ENCODE assay signal across 10 cellular contexts in genomic region chr1:41023279-41023990, GRCh38. TPM values are rescaled to one million over a fixed set of nuclear protein-coding genes. Genes with fewer than 3 reads are reported as not detected.
DNase-seq lines count a peak whose midpoint lies in the region; ATAC-seq and TF ChIP-seq lines count a peak whose summit lies in the region.
"Had no signal": no experiment of that assay in that cellular context is flagged by ENCODE, and none has a peak within 500 bp of the region (broad histone marks: within the 10 kb centered on the region; RNA-seq: fewer than 3 reads in every experiment).

No MANE protein-coding gene starts in this region.

- POLR2A ChIA-PET in HCT116 (lab: Charles Lee): no interaction called here

- H2AFZ ChIP-seq in HCT116 (ENCODE audit: low read depth, low read length, poor library complexity, severe bottlenecking): no peak overlapping the region

- in situ Hi-C loops in gastrocnemius medialis (cut with MboI; ENCODE audit: low sequenced_read_pairs in 4 of 4): no loop called here

- no peaks in the 10 kb centered on the region for H3K9me3 ChIP-seq in HCT116 (ENCODE audit: control insufficient read depth in 1 of 2, insufficient read depth in 1 of 2, low read depth in 1 of 2, low read length in 2 of 2)
- H3K9me3 ChIP-seq in adipocyte (ENCODE audit: control insufficient read depth, low read length): no peaks in the 10 kb centered on the region
- no peaks in the 10 kb centered on the region for H3K9me3 ChIP-seq in gastrocnemius medialis
- H3K9me3 ChIP-seq in stomach: no peaks in the 10 kb centered on the region

- no peak overlapping the region for H3K27ac ChIP-seq in HCT116 (ENCODE audit: low read depth, low read length)
- H3K27ac ChIP-seq in gastrocnemius medialis: no peak overlapping the region
- H3K27ac ChIP-seq in stomach: no peak overlapping the region

- no peaks in the 10 kb centered on the region for H3K79me2 ChIP-seq in HCT116 (ENCODE audit: insufficient read depth, low read length)

- H3K4me3 ChIP-seq in HCT116 (replicated peaks in 1 of 2; ENCODE audit: low read depth in 1 of 2, low read length in 2 of 2) (no peak overlapping the region), adipocyte (ENCODE audit: low read length) (no peak overlapping the region), gastrocnemius medialis (no peak overlapping the region), stomach (no peak overlapping the region)

- H3K9me2 ChIP-seq in HCT116 (ENCODE audit: insufficient read depth): no peaks in the 10 kb centered on the region

- no peaks in the 10 kb centered on the region for H4K20me1 ChIP-seq in HCT116 (ENCODE audit: insufficient read depth)

- peak in 2 of 3 experiments; percentile 25 to 45; a peak in 3 of 6 replicates for TF ChIP-seq CTCF in HCT116 (IDR thresholded peaks at IDR 0.05 in 2 of 3, conservative IDR thresholded peaks at IDR 0.05 in 1 of 3; ENCODE audit: borderline replicate concordance in 1 of 3, insufficient read depth in 1 of 3, low read depth in 2 of 3, low read length in 2 of 3)
- no peak for TF ChIP-seq CTCF in gastrocnemius medialis (IDR thresholded peaks at IDR 0.05 in 4 of 5, conservative IDR thresholded peaks at IDR 0.05 in 1 of 5)
- no peak for TF ChIP-seq CTCF in stomach (IDR thresholded peaks at IDR 0.05)

- no peak for TF ChIP-seq EP300 in stomach (IDR thresholded peaks at IDR 0.05)

- peak; percentile 37 for ATAC-seq in HCT116
- no peak for ATAC-seq in GM21447 (IDR thresholded peaks at IDR 0.05; ENCODE audit: unreplicated experiment)
- ATAC-seq in gastrocnemius medialis: no peak
- ATAC-seq: sciatic nerve had no signal

- intact Hi-C loops in HCT116 (cut with micrococcal nuclease): no loop called here
- intact Hi-C loops in gastrocnemius medialis (cut with DNase I; ENCODE audit: low total_unique reads): no loop called here
- intact Hi-C loops in stomach (cut with DNase I; ENCODE audit: low total_unique reads): no loop called here

- BruUV-seq in HCT116 (replicated peaks; lab: Mats Ljungman, UMichigan): no TSS peak

- WGBS in stomach, 5 donors: 86 to 93% (median 89%) methylated on average over 4 to 5 of the region's 5 CpGs

- H3K27me3 ChIP-seq in HCT116 (ENCODE audit: insufficient read depth, low read length): no peaks in the 10 kb centered on the region
- no peaks in the 10 kb centered on the region for H3K27me3 ChIP-seq in adipocyte (replicated peaks; ENCODE audit: control insufficient read depth, insufficient read depth, low read length)
- no peaks in the 10 kb centered on the region for H3K27me3 ChIP-seq in gastrocnemius medialis
- H3K27me3 ChIP-seq in stomach: no peaks in the 10 kb centered on the region

- H3K4me1 ChIP-seq in HCT116 (ENCODE audit: control insufficient read depth in 1 of 2, insufficient read depth in 2 of 2, low read length in 2 of 2) (no peaks in the 10 kb centered on the region), adipocyte (ENCODE audit: control insufficient read depth, insufficient read depth, low read length) (no peaks in the 10 kb centered on the region), gastrocnemius medialis (no peaks in the 10 kb centered on the region), stomach (peaks cover 0 to 17% (median 10%) of the 10 kb centered on the region in 4 donors)

- CTCF ChIA-PET in HCT116 (lab: Charles Lee): interaction anchor here (0.7 kb wide), 1 partner anchor 100 kb away, joined by 4 read pairs; no protein-coding TSS in a partner anchor

- H3K9ac ChIP-seq in HCT116 (ENCODE audit: low read length): no peak overlapping the region
- H3K9ac ChIP-seq in adipocyte (ENCODE audit: low read length): no peak overlapping the region

- RAD21 ChIA-PET in HCT116 (lab: Charles Lee; ENCODE audit: low non-redundant PET in 1 of 2, low total read pairs in 2 of 2, uncharacterized antibody in 2 of 2, unreplicated experiment in 2 of 2): no interaction called here

- peak; percentile 60 for DNase-seq in AG20443 (ENCODE audit: low spot score)
- DNase-seq in HCT116 (ENCODE audit: low read depth, low spot score): no peak
- DNase-seq in adipocyte (ENCODE audit: low read depth): peak; percentile 19
- peak; percentile 16 for DNase-seq in left kidney (ENCODE audit: low read depth, low spot score)
- DNase-seq in gastrocnemius medialis: no peak
- DNase-seq in stomach: no peak
- DNase-seq in Kasumi-1 (lab: John Stamatoyannopoulos, UW): no peak
- DNase-seq: MV-4-11 had no signal

- H3K36me3 ChIP-seq in HCT116 (ENCODE audit: control insufficient read depth in 1 of 2, insufficient read depth in 2 of 2, low read length in 2 of 2) (peaks cover 5 to 8% of the 10 kb centered on the region in 2 experiments; a peak in 3 of 4 replicates), adipocyte (ENCODE audit: control insufficient read depth, insufficient read depth, low read length, severe bottlenecking) (peaks cover 16% of the 10 kb centered on the region), gastrocnemius medialis (peaks cover 0 to 10% of the 10 kb centered on the region in 2 donors), stomach (peaks cover 6 to 50% (median 43%) of the 10 kb centered on the region in 4 donors)

- TF ChIP-seq RAD21 in HCT116 (IDR thresholded peaks at IDR 0.05; ENCODE audit: low read depth): peak; percentile 21; the same call in 1 of the 2 replicates

- TF ChIP-seq POLR2A in HCT116 (IDR thresholded peaks at IDR 0.05; ENCODE audit: borderline replicate concordance, extremely low read depth, insufficient read depth, insufficient read length) (no peak), gastrocnemius medialis (IDR thresholded peaks at IDR 0.05) (no peak), stomach (IDR thresholded peaks at IDR 0.05) (no peak)

- H3K4me2 ChIP-seq in HCT116 (ENCODE audit: low read length): no peak overlapping the region

TF ChIP-seq in HCT116, 20 proteins besides CTCF, POLR2A, EP300 and RAD21:
- TF ChIP-seq YY1 (IDR thresholded peaks at IDR 0.05; ENCODE audit: extremely low read depth, insufficient replicate concordance, low read depth, low read length) (no peak), ELF1 (IDR thresholded peaks at IDR 0.05; ENCODE audit: borderline replicate concordance, low read depth) (no peak), ZNF274 (IDR thresholded peaks at IDR 0.05; ENCODE audit: low read depth, low read length) (no peak), CBX3 (IDR thresholded peaks at IDR 0.05; ENCODE audit: low read depth) (no peak), JUND (IDR thresholded peaks at IDR 0.05) (no peak)
- TF ChIP-seq, protein P1, sequence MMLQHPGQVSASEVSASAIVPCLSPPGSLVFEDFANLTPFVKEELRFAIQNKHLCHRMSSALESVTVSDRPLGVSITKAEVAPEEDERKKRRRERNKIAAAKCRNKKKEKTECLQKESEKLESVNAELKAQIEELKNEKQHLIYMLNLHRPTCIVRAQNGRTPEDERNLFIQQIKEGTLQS (IDR thresholded peaks at IDR 0.05): no peak

RNA-seq across cellular contexts. Expression of gene SLFNL1, which starts 1.9 kb away (rescaled TPM):
- total RNA-seq in HCT116 (2021; ENCODE audit: unreplicated experiment) (0.20 TPM), gastrocnemius medialis (1 to 10 TPM in 2 of 4 donors, under 1 TPM in 2; 0.29 to 2.0 (median 0.69) TPM), stomach (10 to 100 TPM in 1 of 5 donors, 1 to 10 TPM in 1, under 1 TPM in 1, not detected in 2; 0.73 to 10.5 (median 3.1) TPM)
- 0.59 and 0.67 TPM in 2 replicates for polyA plus RNA-seq in HCT116 (2012)
- polyA plus RNA-seq in stomach: under 1 TPM in 2 of 3 donors, not detected in 1; 0.25 to 0.31 TPM

RNA-seq across cellular contexts. Expression of gene CTPS1, which starts 43.9 kb away (rescaled TPM):
- total RNA-seq in HCT116 (2021; ENCODE audit: unreplicated experiment) (66.4 TPM), gastrocnemius medialis (10 to 100 TPM in 3 of 4 donors, 1 to 10 TPM in 1; 9.5 to 24.3 (median 14.7) TPM), stomach (10 to 100 TPM; 14.0 to 45.5 (median 32.7) TPM)
- 32.0 and 41.5 TPM in 2 replicates for polyA plus RNA-seq in HCT116 (2012)
- polyA plus RNA-seq in stomach: 1 to 10 TPM; 6.4 to 9.8 (median 8.1) TPM

Comparison
In these comparisons a context has a peak if more than half of its experiments do, and no peak if none do; other contexts are left out.
1. DNase-seq: peak in AG20443 (single experiment), adipocyte (single experiment) and left kidney (single experiment); none in HCT116 (single experiment), gastrocnemius medialis (0 of 2), stomach (single experiment) and Kasumi-1 (0 of 2).
2. CTCF ChIP-seq: peak in HCT116 (2 of 3); none in gastrocnemius medialis (0 of 5) and stomach (0 of 7).